ENCODE assay signal across 16 cellular contexts in the genomic region with DNA sequence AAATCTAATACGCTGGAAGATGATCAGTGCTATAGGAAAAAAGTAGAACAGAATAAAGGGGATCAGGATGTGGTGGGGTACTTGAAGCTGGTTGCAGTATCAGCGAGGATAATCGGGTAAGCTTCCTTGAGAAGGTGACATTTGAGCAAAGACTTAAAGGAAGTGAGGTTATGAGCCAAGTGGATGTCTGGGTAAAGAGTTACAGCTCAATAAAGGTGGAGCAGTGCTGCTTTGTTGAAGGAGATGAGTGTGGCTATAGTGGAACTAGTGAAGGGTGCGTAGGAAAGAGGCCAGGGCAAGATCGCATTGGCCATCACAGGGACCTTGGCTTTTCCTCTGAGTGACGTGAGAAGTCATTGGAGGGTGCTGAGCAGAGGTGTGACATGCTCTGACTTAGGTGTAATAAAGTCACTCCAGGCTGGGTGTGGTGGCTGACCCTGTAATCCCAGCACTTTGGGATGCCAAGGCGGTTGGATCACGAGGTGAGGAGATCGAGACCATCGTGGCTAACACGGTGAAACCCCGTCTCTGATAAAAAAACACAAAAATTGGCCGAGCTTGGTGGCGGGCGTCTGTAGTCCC. TPM values are rescaled to one million over a fixed set of nuclear protein-coding genes. Genes with fewer than 3 reads are reported as not detected.
DNase-seq lines count a peak whose midpoint lies in the region; ATAC-seq, FAIRE-seq and TF ChIP-seq lines count a peak whose summit lies in the region.
"Had no signal": no experiment of that assay in that cellular context is flagged by ENCODE, and none has a peak within 500 bp of the region (broad histone marks: within the 10 kb centered on the region; RNA-seq: fewer than 3 reads in every experiment).

No MANE protein-coding gene starts in this region.

- no peaks in the 10 kb centered on the region for H3K9me3 ChIP-seq in small intestine (ENCODE audit: control insufficient read depth, low read depth)
- no peaks in the 10 kb centered on the region for H3K9me3 ChIP-seq in MM.1S (replicated peaks; ENCODE audit: insufficient read depth, low read length)
- H3K9me3 ChIP-seq: A549, adrenal gland, esophagus squamous epithelium, tibial artery had no signal

- H3K36me3 ChIP-seq in small intestine (ENCODE audit: control insufficient read depth in 2 of 2, insufficient read depth in 2 of 2, low read length in 2 of 2) (peaks cover 2 to 4% of the 10 kb centered on the region in 2 donors), MM.1S (replicated peaks; ENCODE audit: insufficient read depth, low read length) (peaks cover 3% of the 10 kb centered on the region)

- FAIRE-seq in small intestine (lab: Jason Lieb, UNC), result no peak
- FAIRE-seq: A549, HTR-8/SVneo had no signal

- H3K27me3 ChIP-seq in small intestine (ENCODE audit: control insufficient read depth in 2 of 2, insufficient read depth in 2 of 2, low read length in 2 of 2) (no peaks in the 10 kb centered on the region), MM.1S (replicated peaks; ENCODE audit: insufficient read depth, low read length) (no peaks in the 10 kb centered on the region)
- H3K27me3 ChIP-seq: adrenal gland, esophagus squamous epithelium, tibial artery had no signal

- H3K9me2 ChIP-seq in MM.1S (replicated peaks; ENCODE audit: insufficient read depth, low read length), result no peaks in the 10 kb centered on the region

- H3K9ac ChIP-seq in MM.1S (ENCODE audit: low read length), result no peak overlapping the region

- H3K27me3 Mint-ChIP-seq in activated CD4-positive, alpha-beta T cell treated with anti-CD3 and anti-CD28 coated beads, Interleukin-2, amount 10 ng/mL, durations not matched to agents 7 days and 5 days, result peaks cover 13% of the 10 kb centered on the region
- H3K27me3 Mint-ChIP-seq in activated CD4-positive, alpha-beta memory T cell treated with anti-CD3 and anti-CD28 coated beads for 36 hours, result no peaks in the 10 kb centered on the region

- no peak overlapping the region for H2AFZ ChIP-seq in MM.1S (ENCODE audit: low read length)

- H3K27ac Mint-ChIP-seq in activated CD4-positive, alpha-beta T cell treated with anti-CD3 and anti-CD28 coated beads, Interleukin-2, amount 10 ng/mL, durations not matched to agents 7 days and 5 days, result peak overlapping the region; percentile 84
- peak overlapping the region; percentile 99 for H3K27ac Mint-ChIP-seq in activated CD4-positive, alpha-beta memory T cell treated with anti-CD3 and anti-CD28 coated beads for 36 hours

- peaks cover 29% of the 10 kb centered on the region for H3F3A ChIP-seq in MM.1S (ENCODE audit: insufficient read depth, low read length)

- H3K4me1 Mint-ChIP-seq in activated CD4-positive, alpha-beta T cell treated with anti-CD3 and anti-CD28 coated beads, Interleukin-2, amount 10 ng/mL, durations not matched to agents 7 days and 5 days, result peaks cover 27% of the 10 kb centered on the region
- peaks cover 28% of the 10 kb centered on the region for H3K4me1 Mint-ChIP-seq in activated CD4-positive, alpha-beta memory T cell treated with anti-CD3 and anti-CD28 coated beads for 36 hours (ENCODE audit: low read depth)

- no peaks in the 10 kb centered on the region for H3K9me3 Mint-ChIP-seq in activated CD4-positive, alpha-beta T cell treated with anti-CD3 and anti-CD28 coated beads, Interleukin-2, amount 10 ng/mL, durations not matched to agents 7 days and 5 days
- no peaks in the 10 kb centered on the region for H3K9me3 Mint-ChIP-seq in activated CD4-positive, alpha-beta memory T cell treated with anti-CD3 and anti-CD28 coated beads for 36 hours

- intact Hi-C loops in activated CD4-positive, alpha-beta memory T cell treated with anti-CD3 and anti-CD28 coated beads for 36 hours (cut with micrococcal nuclease), result loop anchor here (10.0 kb wide), 1 partner anchor 128 kb away; a partner anchor contains a TSS

- H4K20me1 ChIP-seq in MM.1S (ENCODE audit: insufficient read depth, low read length), result no peaks in the 10 kb centered on the region

- peak overlapping the region; percentile 56 for H3K4me3 Mint-ChIP-seq in activated CD4-positive, alpha-beta T cell treated with anti-CD3 and anti-CD28 coated beads, Interleukin-2, amount 10 ng/mL, durations not matched to agents 7 days and 5 days
- peak overlapping the region; percentile 54 for H3K4me3 Mint-ChIP-seq in activated CD4-positive, alpha-beta memory T cell treated with anti-CD3 and anti-CD28 coated beads for 36 hours

- peaks cover 32% of the 10 kb centered on the region for H3K79me2 ChIP-seq in MM.1S (ENCODE audit: low read length)

- no peak for ATAC-seq in HG02870 (IDR thresholded peaks at IDR 0.05; ENCODE audit: unreplicated experiment)
- ATAC-seq: A549 had no signal

- TF ChIP-seq CTCF in MM.1S (IDR thresholded peaks at IDR 0.05; ENCODE audit: low read length), result no peak

- no peak for DNase-seq in activated CD4-positive, alpha-beta T cell treated with anti-CD3 and anti-CD28 coated beads, Interleukin-2, amount 10 ng/mL, durations not matched to agents 7 days and 5 days
- no peak for DNase-seq in activated CD4-positive, alpha-beta T cell treated with anti-CD3 and anti-CD28 coated beads, Interleukin-2, amount 50 U/mL, for 1 hour
- no peak for DNase-seq in activated CD4-positive, alpha-beta memory T cell treated with anti-CD3 and anti-CD28 coated beads for 36 hours
- DNase-seq in islet precursor cell (peak; percentile 29), small intestine (peak; percentile 42), MM.1S (no peak), NCI-H1105 treated with DMSO at 0.1 percent for 48 hours (lab: John Stamatoyannopoulos, UW) (no peak)
- DNase-seq: activated CD4-positive, alpha-beta T cell treated with anti-CD3 and anti-CD28 coated beads for 1 hour; cortex of kidney; esophagus squamous epithelium; stimulated activated CD4-positive, alpha-beta T cell treated with anti-CD3 and anti-CD28 coated beads, Interleukin-15, amount 100 ng/mL, for 24 hours had no signal

- POLR2A ChIA-PET in activated CD4-positive, alpha-beta T cell treated with anti-CD3 and anti-CD28 coated beads, Interleukin-2, amount 10 ng/mL, durations not matched to agents 7 days and 5 days (lab: Charles Lee), result no interaction called here
- POLR2A ChIA-PET in activated CD4-positive, alpha-beta memory T cell treated with anti-CD3 and anti-CD28 coated beads for 36 hours (lab: Charles Lee), result interaction anchor here (0.6 to 2.8 kb wide), 4 partner anchors 7 to 126 kb away, joined by 3 to 16 read pairs (median 9); a partner anchor contains a TSS

- peaks cover 10% of the 10 kb centered on the region for H3K36me3 Mint-ChIP-seq in activated CD4-positive, alpha-beta T cell treated with anti-CD3 and anti-CD28 coated beads, Interleukin-2, amount 10 ng/mL, durations not matched to agents 7 days and 5 days (ENCODE audit: low read depth)
- peaks cover 4% of the 10 kb centered on the region for H3K36me3 Mint-ChIP-seq in activated CD4-positive, alpha-beta memory T cell treated with anti-CD3 and anti-CD28 coated beads for 36 hours

- H3K4me3 ChIP-seq in small intestine (ENCODE audit: low read depth in 1 of 2, low read length in 2 of 2), result no peak overlapping the region
- H3K4me3 ChIP-seq in MM.1S (ENCODE audit: low read length), result no peak overlapping the region
- H3K4me3 ChIP-seq: A549, adrenal gland, esophagus squamous epithelium, tibial artery had no signal

- H3K4me1 ChIP-seq in small intestine (ENCODE audit: control insufficient read depth in 2 of 2, insufficient read depth in 1 of 2, low read depth in 1 of 2, low read length in 1 of 2), result peaks cover 2 to 7% of the 10 kb centered on the region in 2 donors
- H3K4me1 ChIP-seq in MM.1S (ENCODE audit: low read length), result peaks cover 7% of the 10 kb centered on the region

- WGBS in small intestine, 3 donors, result 55 to 78% (median 74%) methylated on average over 15 of the region's 15 CpGs

- CTCF ChIA-PET in activated CD4-positive, alpha-beta T cell treated with anti-CD3 and anti-CD28 coated beads, Interleukin-2, amount 10 ng/mL, durations not matched to agents 7 days and 5 days (lab: Charles Lee), result interaction anchor here (0.9 to 3.2 kb wide), 5 partner anchors 11 to 122 kb away, joined by 3 to 12 read pairs (median 4); a partner anchor contains a TSS
- CTCF ChIA-PET in activated CD4-positive, alpha-beta memory T cell treated with anti-CD3 and anti-CD28 coated beads for 36 hours (lab: Charles Lee), result interaction anchor here (1.1 to 4.1 kb wide), 5 partner anchors 15 to 45 kb away, joined by 3 to 24 read pairs (median 7); a partner anchor contains a TSS

- H3K27ac ChIP-seq in small intestine (ENCODE audit: low read depth in 1 of 2, low read length in 1 of 2) (peak overlapping the region in 1 of 2 donors; percentile 99), MM.1S (ENCODE audit: low read length) (no peak overlapping the region)

- H3K4me2 ChIP-seq in MM.1S (ENCODE audit: low read depth, low read length), result no peak overlapping the region

RNA-seq across cellular contexts. Expression of a gene that starts 2.3 kb away (rescaled TPM):
- total RNA-seq in activated CD4-positive, alpha-beta T cell treated with anti-CD3 and anti-CD28 coated beads, Interleukin-2, amount 10 ng/mL, durations not matched to agents 7 days and 5 days, result 10 to 100 TPM; 40.5 to 42.2 TPM
- total RNA-seq in activated CD4-positive, alpha-beta memory T cell treated with anti-CD3 and anti-CD28 coated beads for 36 hours, result 10 to 100 TPM; 24.5 to 26.2 TPM
- 10 to 100 TPM; 10.5 to 26.7 (median 12.3) TPM for polyA plus RNA-seq in small intestine

RNA-seq across cellular contexts. Expression of a gene that starts 14.5 kb away (rescaled TPM):
- total RNA-seq in activated CD4-positive, alpha-beta T cell treated with anti-CD3 and anti-CD28 coated beads, Interleukin-2, amount 10 ng/mL, durations not matched to agents 7 days and 5 days, result 10 to 100 TPM; 49.5 to 55.4 TPM
- total RNA-seq in activated CD4-positive, alpha-beta memory T cell treated with anti-CD3 and anti-CD28 coated beads for 36 hours, result 10 to 100 TPM; 48.5 to 52.5 TPM
- 10 to 100 TPM; 45.6 to 65.7 (median 55.7) TPM for polyA plus RNA-seq in small intestine

RNA-seq across cellular contexts. Expression of a gene that starts 14.7 kb away (rescaled TPM):
- total RNA-seq in activated CD4-positive, alpha-beta T cell treated with anti-CD3 and anti-CD28 coated beads, Interleukin-2, amount 10 ng/mL, durations not matched to agents 7 days and 5 days, result 1,000 to 10,000 TPM; 1,051 to 1,116 TPM
- 1,000 to 10,000 TPM; 1,138 to 1,149 TPM for total RNA-seq in activated CD4-positive, alpha-beta memory T cell treated with anti-CD3 and anti-CD28 coated beads for 36 hours
- 1,000 to 10,000 TPM in 2 of 3 donors, 100 to 1,000 TPM in 1; 960 to 1,177 (median 1,141) TPM for polyA plus RNA-seq in small intestine

RNA-seq across cellular contexts. Expression of a gene that starts 19.1 kb away (rescaled TPM):
- 1 to 10 TPM; 8.6 to 9.9 TPM for total RNA-seq in activated CD4-positive, alpha-beta T cell treated with anti-CD3 and anti-CD28 coated beads, Interleukin-2, amount 10 ng/mL, durations not matched to agents 7 days and 5 days
- total RNA-seq in activated CD4-positive, alpha-beta memory T cell treated with anti-CD3 and anti-CD28 coated beads for 36 hours, result 1 to 10 TPM; 9.3 to 9.7 TPM
- 10 to 100 TPM; 13.0 to 13.6 (median 13.0) TPM for polyA plus RNA-seq in small intestine

RNA-seq across cellular contexts. Expression of a gene that starts 24.9 kb away (rescaled TPM):
- 10 to 100 TPM; 26.1 to 27.7 TPM for total RNA-seq in activated CD4-positive, alpha-beta T cell treated with anti-CD3 and anti-CD28 coated beads, Interleukin-2, amount 10 ng/mL, durations not matched to agents 7 days and 5 days
- total RNA-seq in activated CD4-positive, alpha-beta memory T cell treated with anti-CD3 and anti-CD28 coated beads for 36 hours, result 10 to 100 TPM; 19.2 to 21.0 TPM
- 10 to 100 TPM; 21.1 to 40.7 (median 40.0) TPM for polyA plus RNA-seq in small intestine

Comparison
In these comparisons a context has a peak if more than half of its experiments do, and no peak if none do; other contexts are left out.
1. DNase-seq: peak in islet precursor cell (single experiment) and small intestine (single experiment); none in activated CD4-positive, alpha-beta T cell treated with anti-CD3 and anti-CD28 coated beads, Interleukin-2, amount 10 ng/mL, durations not matched to agents 7 days and 5 days (single experiment), activated CD4-positive, alpha-beta T cell treated with anti-CD3 and anti-CD28 coated beads, Interleukin-2, amount 50 U/mL, for 1 hour (single experiment), activated CD4-positive, alpha-beta memory T cell treated with anti-CD3 and anti-CD28 coated beads for 36 hours (single experiment), MM.1S (single experiment) and NCI-H1105 treated with DMSO at 0.1 percent for 48 hours (single experiment).